ENCODE assay signal across 34 cellular contexts in the genomic region with DNA sequence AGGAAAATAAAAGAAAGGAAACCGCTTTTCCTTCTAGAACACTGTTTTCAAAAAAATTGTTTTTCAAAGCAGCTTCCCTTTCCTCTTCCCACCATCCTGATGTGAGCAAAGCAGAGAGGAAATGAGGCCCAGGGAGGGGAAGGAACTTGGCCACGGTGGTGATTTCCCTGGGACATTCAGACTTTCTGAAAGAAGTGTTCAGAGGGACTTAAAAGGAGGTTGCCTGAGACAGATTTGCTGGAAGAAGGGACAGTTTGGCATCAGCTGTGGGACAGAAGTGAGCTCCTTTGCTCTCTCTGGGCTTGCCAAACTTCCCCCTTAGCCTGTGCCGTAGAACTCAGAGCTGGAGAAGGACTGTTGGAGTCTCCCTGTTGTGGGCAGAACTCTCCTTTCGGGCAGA. TPM values are rescaled to one million over a fixed set of nuclear protein-coding genes. Genes with fewer than 3 reads are reported as not detected.
DNase-seq lines count a peak whose midpoint lies in the region; ATAC-seq and TF ChIP-seq lines count a peak whose summit lies in the region.
"Had no signal": no experiment of that assay in that cellular context is flagged by ENCODE, and none has a peak within 500 bp of the region (broad histone marks: within the 10 kb centered on the region; RNA-seq: fewer than 3 reads in every experiment).

No MANE protein-coding gene starts in this region.

- H3K9me3 ChIP-seq in right atrium auricular region = no peaks in the 10 kb centered on the region
- H3K9me3 ChIP-seq: adrenal gland, BE2C, Caco-2, right lobe of liver had no signal

- intact Hi-C loops in Right ventricle myocardium inferior (cut with DNase I) (no loop called here), cardiac septum (cut with DNase I) (no loop called here)

- TF ChIP-seq CTCF in right atrium auricular region (IDR thresholded peaks at IDR 0.05) (no peak), foreskin fibroblast (IDR thresholded peaks at IDR 0.05; ENCODE audit: low read depth, low read length) (no peak)

- peak; percentile 61 for ATAC-seq in Right ventricle myocardium inferior
- ATAC-seq in HG03342 (IDR thresholded peaks at IDR 0.05; ENCODE audit: unreplicated experiment) = no peak
- ATAC-seq: SK-N-SH treated with all-trans-retinoic acid at 6 μM for 48 hours; stimulated activated naive CD8-positive, alpha-beta T cell treated with anti-CD3 and anti-CD28 coated beads, Interleukin-15, amount 100 ng/mL, for 72 hours had no signal

- H3K36me3 ChIP-seq in right atrium auricular region = no peaks in the 10 kb centered on the region
- H3K36me3 ChIP-seq: adrenal gland, BE2C, brain microvascular endothelial cell, right lobe of liver had no signal

- H3K4me3 ChIP-seq in right atrium auricular region (no peak overlapping the region), foreskin fibroblast (ENCODE audit: low read depth in 1 of 2, low read length in 2 of 2) (no peak overlapping the region)
- H3K4me3 ChIP-seq: adrenal gland, lung, right lobe of liver had no signal

- H3K27ac ChIP-seq in right atrium auricular region = peak overlapping the region; percentile 29 to 40
- H3K27ac ChIP-seq: adrenal gland, brain microvascular endothelial cell, right lobe of liver, RWPE1 had no signal

- no peak for DNase-seq in Right ventricle myocardium inferior (ENCODE audit: missing footprints)
- DNase-seq in cardiac septum (ENCODE audit: low spot score) = no peak
- DNase-seq in right atrium auricular region (ENCODE audit: low spot score) = no peak
- peak; percentile 8 for DNase-seq in pons (ENCODE audit: low spot score)
- DNase-seq in cerebellar nuclear complex (lab: John Stamatoyannopoulos, UW) = no peak
- no peak for DNase-seq in NCI-H748 treated with DMSO at 0.1 percent for 48 hours (lab: John Stamatoyannopoulos, UW)
- DNase-seq in foreskin fibroblast = no peak
- DNase-seq: activated CD4-positive, alpha-beta T cell treated with anti-CD3 and anti-CD28 coated beads for 4 hours; activated naive CD4-positive, alpha-beta T cell treated with Interleukin-2 at 50 U/mL for 16 hours; activated T-cell treated with anti-CD3 and anti-CD28 coated beads, Interleukin-2, amount 50 U/mL, for 24 hours; adrenal gland; BE2C; brain microvascular endothelial cell; Caco-2; cortex of kidney; DMS79; endodermal cell; naive B cell; NCI-H1092; NCI-H187; NCI-H82; stimulated activated naive CD8-positive, alpha-beta T cell treated with anti-CD3 and anti-CD28 coated beads, Interleukin-15, amount 100 ng/mL, for 72 hours had no signal

- H3K27me3 ChIP-seq in right atrium auricular region = no peaks in the 10 kb centered on the region
- H3K27me3 ChIP-seq: adrenal gland, BE2C, brain microvascular endothelial cell, right lobe of liver had no signal

- peaks cover 0 to 12% of the 10 kb centered on the region in 2 donors for H3K4me1 ChIP-seq in right atrium auricular region
- H3K4me1 ChIP-seq: BE2C, Caco-2, right lobe of liver had no signal

RNA-seq across cellular contexts. Expression of a gene that starts 30.3 kb away (rescaled TPM):
- 5.8 TPM for total RNA-seq in Right ventricle myocardium inferior
- 1.4 TPM for total RNA-seq in cardiac septum
- total RNA-seq in right atrium auricular region = 1 to 10 TPM in 1 of 2 donors, under 1 TPM in 1; 0.86 to 3.1 TPM
- total RNA-seq: A673; activated CD8-positive, alpha-beta memory T cell treated with anti-CD3 and anti-CD28 coated beads for 36 hours; Caco-2; fibroblast of lung; glomerular endothelial cell; kidney; osteocyte; T-helper 2 cell treated with Interferon-gamma antibody and Interleukin-4, amounts not matched to agents 100 ng/mL and 5 ng/mL, for 36 hours had no signal
